Comparison of ENCODE assay signal across 8 cellular contexts in the genomic region with DNA sequence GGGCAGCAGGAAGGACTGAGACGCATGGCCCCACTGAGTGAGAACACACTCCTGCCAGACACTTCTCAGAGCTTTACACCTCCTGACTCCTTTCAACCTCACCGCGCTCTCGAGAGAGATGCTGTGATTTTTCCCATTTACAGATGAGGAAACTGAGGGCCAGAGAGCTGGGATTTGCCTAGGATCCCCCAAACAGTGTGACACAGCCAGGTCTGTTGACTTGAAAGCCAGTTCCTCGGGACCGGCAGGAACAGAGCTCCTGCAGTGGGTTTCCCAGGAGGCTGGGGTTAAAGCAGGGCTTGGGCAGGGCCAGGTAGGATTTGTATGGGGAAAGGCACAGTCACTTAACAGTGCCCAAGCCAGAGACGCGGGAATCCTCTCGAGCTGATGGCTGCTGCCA.
DNase-seq lines count a peak whose midpoint lies in the region; ATAC-seq and TF ChIP-seq lines count a peak whose summit lies in the region.
"Had no signal": no experiment of that assay in that cellular context is flagged by ENCODE, and none has a peak within 500 bp of the region (broad histone marks: within the 10 kb centered on the region; RNA-seq: fewer than 3 reads in every experiment).

No MANE protein-coding gene starts in this region.

- no peak for TF ChIP-seq CTCF in OCI-LY3 (IDR thresholded peaks at IDR 0.05; ENCODE audit: low read depth, low read length)
- TF ChIP-seq CTCF in testis (IDR thresholded peaks at IDR 0.05) = no peak

- TF ChIP-seq POLR2A in testis (IDR thresholded peaks at IDR 0.05) = no peak

- H3K9ac ChIP-seq in OCI-LY3 (ENCODE audit: low read length) = no peak overlapping the region

- H3K4me1 ChIP-seq in OCI-LY3 (ENCODE audit: low read length) (peaks cover 32% of the 10 kb centered on the region), muscle layer of duodenum (ENCODE audit: control insufficient read depth in 1 of 2, insufficient read depth in 2 of 2, low read length in 2 of 2) (peaks cover 48 to 60% of the 10 kb centered on the region in 2 donors), testis (peaks cover 55% of the 10 kb centered on the region)

- H4K20me1 ChIP-seq in OCI-LY3 (ENCODE audit: insufficient read depth, low read length) = no peaks in the 10 kb centered on the region

- peak overlapping the region; percentile 52; the same call in 1 of the 2 replicates for H3K4me2 ChIP-seq in OCI-LY3 (ENCODE audit: low read length)

- DNase-seq in caudate nucleus (lab: John Stamatoyannopoulos, UW) (peak in 1 of 61 donors; percentile 47), testis (no peak), HuH-7.5 (ENCODE audit: low spot score) (no peak), cerebellar cortex (ENCODE audit: low spot score) (no peak)
- DNase-seq: NCI-H2171 treated with DMSO at 0.1 percent for 48 hours had no signal

- H3K36me3 ChIP-seq in OCI-LY3 (replicated peaks; ENCODE audit: low read depth, low read length) (peaks cover 8% of the 10 kb centered on the region), muscle layer of duodenum (ENCODE audit: control insufficient read depth in 1 of 2, insufficient read depth in 2 of 2, low read length in 2 of 2) (peaks cover 0 to 5% of the 10 kb centered on the region in 2 donors), testis (ENCODE audit: low read depth, missing control alignments) (no peaks in the 10 kb centered on the region)

- H3K4me3 ChIP-seq in OCI-LY3 (ENCODE audit: low read length) (no peak overlapping the region), muscle layer of duodenum (ENCODE audit: low read depth in 1 of 2, low read length in 2 of 2) (no peak overlapping the region), testis (no peak overlapping the region)

- WGBS in testis, 2 donors = 89 to 93% methylated on average over 9 of the region's 9 CpGs

- intact Hi-C loops in testis (cut with DNase I; ENCODE audit: low total_unique reads) = no loop called here

- H3K79me2 ChIP-seq in OCI-LY3 (ENCODE audit: low read length) = no peaks in the 10 kb centered on the region

- H3K27ac ChIP-seq in OCI-LY3 (ENCODE audit: low read length) (peak overlapping the region; percentile 40), caudate nucleus (ENCODE audit: low read depth, low read length) (peak overlapping the region; percentile 97), muscle layer of duodenum (ENCODE audit: low read length) (peak overlapping the region; percentile 90), testis (peak overlapping the region; percentile 79 to 86)

- H2AFZ ChIP-seq in OCI-LY3 (ENCODE audit: low read depth, low read length) = no peak overlapping the region

- H3K9me3 ChIP-seq in OCI-LY3 (ENCODE audit: insufficient read depth, low read length) (no peaks in the 10 kb centered on the region), muscle layer of duodenum (ENCODE audit: control insufficient read depth in 1 of 2, low read length in 2 of 2) (no peaks in the 10 kb centered on the region), testis (no peaks in the 10 kb centered on the region)

- no peak for ATAC-seq in GM18502 (IDR thresholded peaks at IDR 0.05; ENCODE audit: poor library complexity, unreplicated experiment)

- no peaks in the 10 kb centered on the region for H3K27me3 ChIP-seq in OCI-LY3 (ENCODE audit: low read depth, low read length)
- no peaks in the 10 kb centered on the region for H3K27me3 ChIP-seq in muscle layer of duodenum (ENCODE audit: low read depth, low read length)
- H3K27me3 ChIP-seq in testis = no peaks in the 10 kb centered on the region

Comparison
In these comparisons a context has a peak if more than half of its experiments do, and no peak if none do; other contexts are left out.
1. H3K27ac ChIP-seq: peak in every context shown above with its lines; median percentile 97 in caudate nucleus; 90 in muscle layer of duodenum; 82 in testis; 40 in OCI-LY3.